8 cellular contexts compared by ENCODE assay signal in genomic region chr2:143936758-143937562, GRCh38.
A peak's percentile ranks its signal among the peaks of the same experiment; 100 is the strongest.
DNase-seq lines count a peak whose midpoint lies in the region; ATAC-seq and TF ChIP-seq lines count a peak whose summit lies in the region.

No MANE protein-coding gene starts in this region.

- DNase-seq in CD14-positive monocyte (ENCODE audit: low spot score) (no peak), AML-193 (lab: John Stamatoyannopoulos, UW) (no peak)
- peak; percentile 58 for DNase-seq in activated CD4-positive, alpha-beta T cell treated with anti-CD3 and anti-CD28 coated beads, Interleukin-2, amount 10 ng/mL, durations not matched to agents 24 days and 14 days

- peaks cover 10% of the 10 kb centered on the region for H3K4me1 Mint-ChIP-seq in CD14-positive monocyte
- H3K4me1 Mint-ChIP-seq in activated CD4-positive, alpha-beta T cell treated with anti-CD3 and anti-CD28 coated beads, Interleukin-2, amount 10 ng/mL, durations not matched to agents 24 days and 14 days = peaks cover 11% of the 10 kb centered on the region

- peak overlapping the region; percentile 55 to 83 for H3K4me3 Mint-ChIP-seq in CD14-positive monocyte
- peak overlapping the region; percentile 66 for H3K4me3 Mint-ChIP-seq in activated CD4-positive, alpha-beta T cell treated with anti-CD3 and anti-CD28 coated beads, Interleukin-2, amount 10 ng/mL, durations not matched to agents 24 days and 14 days

- H3K27ac ChIP-seq in muscle layer of colon (ENCODE audit: low read depth, low read length) (no peak overlapping the region), subcutaneous abdominal adipose tissue (ENCODE audit: low read depth, low read length) (peak overlapping the region; percentile 60)

- H3K9me3 Mint-ChIP-seq in CD14-positive monocyte = peaks cover 0 to 8% (median 1%) of the 10 kb centered on the region in 7 donors
- H3K9me3 Mint-ChIP-seq in activated CD4-positive, alpha-beta T cell treated with anti-CD3 and anti-CD28 coated beads, Interleukin-2, amount 10 ng/mL, durations not matched to agents 24 days and 14 days = no peaks in the 10 kb centered on the region

- H3K9ac ChIP-seq in muscle layer of colon (ENCODE audit: low read length) = no peak overlapping the region
- H3K9ac ChIP-seq in subcutaneous abdominal adipose tissue (ENCODE audit: low read length in 5 of 5) = peak overlapping the region in 3 of 5 donors; percentile 44 to 66 (median 58)

- H3K4me1 ChIP-seq in muscle layer of colon (ENCODE audit: insufficient read depth, low read length) (no peaks in the 10 kb centered on the region), subcutaneous abdominal adipose tissue (ENCODE audit: control insufficient read depth in 5 of 5, insufficient read depth in 5 of 5, low read length in 5 of 5) (peaks cover 0 to 30% (median 27%) of the 10 kb centered on the region in 5 donors)

- H3K36me3 Mint-ChIP-seq in CD14-positive monocyte = no peaks in the 10 kb centered on the region
- H3K36me3 Mint-ChIP-seq in activated CD4-positive, alpha-beta T cell treated with anti-CD3 and anti-CD28 coated beads, Interleukin-2, amount 10 ng/mL, durations not matched to agents 24 days and 14 days (ENCODE audit: low read depth) = no peaks in the 10 kb centered on the region

- ATAC-seq in GM19397 (IDR thresholded peaks at IDR 0.05; ENCODE audit: unreplicated experiment) (peak; percentile 83), HG03442 (IDR thresholded peaks at IDR 0.05; ENCODE audit: unreplicated experiment) (peak; percentile 66), esophagus mucosa (peak; percentile 59)

- H3K27me3 ChIP-seq in muscle layer of colon (ENCODE audit: control insufficient read depth in 1 of 2, insufficient read depth in 2 of 2, low read length in 2 of 2) (peaks cover 0 to 14% of the 10 kb centered on the region in 2 donors), subcutaneous abdominal adipose tissue (ENCODE audit: control insufficient read depth in 5 of 5, insufficient read depth in 4 of 5, low read length in 5 of 5) (peaks cover 0 to 3% (median 0%) of the 10 kb centered on the region in 5 donors)

- H3K9me3 ChIP-seq in muscle layer of colon (ENCODE audit: low read length) = no peaks in the 10 kb centered on the region
- H3K9me3 ChIP-seq in subcutaneous abdominal adipose tissue (ENCODE audit: control insufficient read depth in 5 of 5, low read length in 5 of 5) = no peaks in the 10 kb centered on the region

- H3K27me3 Mint-ChIP-seq in CD14-positive monocyte (ENCODE audit: low read depth in 3 of 3) = peaks cover 45 to 57% (median 55%) of the 10 kb centered on the region in 3 donors
- H3K27me3 Mint-ChIP-seq in activated CD4-positive, alpha-beta T cell treated with anti-CD3 and anti-CD28 coated beads, Interleukin-2, amount 10 ng/mL, durations not matched to agents 24 days and 14 days = peaks cover 67% of the 10 kb centered on the region

- intact Hi-C loops in CD14-positive monocyte (cut with micrococcal nuclease) = no loop called here
- intact Hi-C loops in activated CD4-positive, alpha-beta T cell treated with anti-CD3 and anti-CD28 coated beads, Interleukin-2, amount 10 ng/mL, durations not matched to agents 24 days and 14 days (cut with micrococcal nuclease) = loop anchor here (10.0 kb wide), 2 partner anchors 388 to 578 kb away; no protein-coding TSS in a partner anchor

- no peak for TF ChIP-seq CTCF in CD14-positive monocyte (IDR thresholded peaks at IDR 0.05)

- H3K36me3 ChIP-seq in muscle layer of colon (ENCODE audit: insufficient read depth, low read length) = no peaks in the 10 kb centered on the region
- no peaks in the 10 kb centered on the region for H3K36me3 ChIP-seq in subcutaneous abdominal adipose tissue (ENCODE audit: control insufficient read depth in 5 of 5, insufficient read depth in 5 of 5, low read length in 5 of 5)

- no peak overlapping the region for H3K27ac Mint-ChIP-seq in CD14-positive monocyte
- H3K27ac Mint-ChIP-seq in activated CD4-positive, alpha-beta T cell treated with anti-CD3 and anti-CD28 coated beads, Interleukin-2, amount 10 ng/mL, durations not matched to agents 24 days and 14 days = peak overlapping the region; percentile 43

- H3K4me3 ChIP-seq in muscle layer of colon (ENCODE audit: low read depth in 1 of 2, low read length in 2 of 2) (peak overlapping the region; percentile 33 to 45), subcutaneous abdominal adipose tissue (ENCODE audit: low read depth in 1 of 5, low read length in 5 of 5) (peak overlapping the region; percentile 70 to 87 (median 80))
